Comparison of ENCODE assay signal across 8 cellular contexts in genomic region chr20:57390604-57391438, GRCh38. TPM values are rescaled to one million over a fixed set of nuclear protein-coding genes. Genes with fewer than 3 reads are reported as not detected.
DNase-seq lines count a peak whose midpoint lies in the region; ATAC-seq and TF ChIP-seq lines count a peak whose summit lies in the region.

TSS of gene RBM38 (plus strand) at chr20:57391396. CDS start at chr20:57391582, 186 bp downstream.

- dilution Hi-C loops in mammary epithelial cell (cut with HindIII; ENCODE audit: low sequenced_read_pairs), result no loop called here

- H2AFZ ChIP-seq in HCT116 (ENCODE audit: low read depth, low read length, poor library complexity, severe bottlenecking) (peak within 1 kb of the TSS; percentile 5), mammary epithelial cell (ENCODE audit: low read depth, low read length) (peak within 1 kb of the TSS; percentile 82)

- CTCF ChIA-PET in HCT116 (lab: Charles Lee) (interaction anchor here (0.6 to 1.4 kb wide), 5 partner anchors 9 to 108 kb away, joined by 3 to 4 read pairs (median 3); no protein-coding TSS in a partner anchor), mammary epithelial cell (lab: Charles Lee; ENCODE audit: low non-redundant PET) (interaction anchor here (1.4 kb wide), 1 partner anchor 82 kb away, joined by 3 read pairs; no protein-coding TSS in a partner anchor)

- no peaks in the 10 kb centered on the region for H3K9me3 Mint-ChIP-seq in immature natural killer cell

- no peaks in the 10 kb centered on the region for H3K9me3 ChIP-seq in HCT116 (ENCODE audit: control insufficient read depth in 1 of 2, insufficient read depth in 1 of 2, low read depth in 1 of 2, low read length in 2 of 2)
- no peaks in the 10 kb centered on the region for H3K9me3 ChIP-seq in mammary epithelial cell (replicated peaks; ENCODE audit: insufficient read depth, low read length)
- H3K9me3 ChIP-seq in spleen, result no peaks in the 10 kb centered on the region

- H3K27me3 Mint-ChIP-seq in immature natural killer cell (ENCODE audit: low read depth in 3 of 3), result peaks cover 44 to 73% (median 55%) of the 10 kb centered on the region in 3 donors

- 73% methylated on average over 17 of the region's 78 CpGs for WGBS in mammary epithelial cell (ENCODE audit: low coverage, missing lambda C conversion rate)
- WGBS in spleen, 5 donors, result 15 to 24% (median 19%) methylated on average over 41 to 78 of the region's 78 CpGs

- H3K36me3 ChIP-seq in HCT116 (ENCODE audit: control insufficient read depth in 1 of 2, insufficient read depth in 2 of 2, low read length in 2 of 2) (peaks cover 18% of the 10 kb centered on the region in 2 experiments; a peak in 3 of 4 replicates), mammary epithelial cell (ENCODE audit: insufficient read depth, low read length) (no peaks in the 10 kb centered on the region), spleen (peaks cover 0 to 30% (median 26%) of the 10 kb centered on the region in 6 donors)

- H3K79me2 ChIP-seq in HCT116 (ENCODE audit: insufficient read depth, low read length) (peaks cover 39% of the 10 kb centered on the region), mammary epithelial cell (ENCODE audit: insufficient read depth, low read length) (no peaks in the 10 kb centered on the region)

- RAD21 ChIA-PET in HCT116 (lab: Charles Lee; ENCODE audit: low non-redundant PET in 1 of 2, low total read pairs in 2 of 2, uncharacterized antibody in 2 of 2, unreplicated experiment in 2 of 2), result interaction anchor here in 1 of 2 experiments (0.6 kb wide), 1 partner anchor 147 kb away, joined by 3 read pairs; no protein-coding TSS in a partner anchor

- peak within 1 kb of the TSS; percentile 84 for H3K4me3 ChIP-seq in GM08714 (ENCODE audit: low read length)
- peak within 1 kb of the TSS; percentile 66 to 77 for H3K4me3 ChIP-seq in HCT116 (replicated peaks in 1 of 2; ENCODE audit: low read depth in 1 of 2, low read length in 2 of 2)
- H3K4me3 ChIP-seq in mammary epithelial cell (replicated peaks in 1 of 3; ENCODE audit: insufficient read depth in 1 of 3, low read depth in 2 of 3, low read length in 3 of 3), result peak within 1 kb of the TSS; percentile 68 to 80 (median 73)
- peak within 1 kb of the TSS; percentile 64 to 94 (median 76) for H3K4me3 ChIP-seq in spleen

- peak within 1 kb of the TSS; percentile 90 for H3K4me2 ChIP-seq in HCT116 (ENCODE audit: low read length)
- H3K4me2 ChIP-seq in mammary epithelial cell (ENCODE audit: insufficient read depth, low read depth, low read length), result peak within 1 kb of the TSS; percentile 84

- H3K27ac Mint-ChIP-seq in immature natural killer cell, result peak within 1 kb of the TSS; percentile 97 to 100 (median 100)

- H4K20me1 ChIP-seq in HCT116 (ENCODE audit: insufficient read depth) (no peaks in the 10 kb centered on the region), mammary epithelial cell (ENCODE audit: insufficient read depth, low read length) (no peaks in the 10 kb centered on the region)

- H3K9me2 ChIP-seq in HCT116 (ENCODE audit: insufficient read depth), result no peaks in the 10 kb centered on the region

- no TSS peak for BruUV-seq in HCT116 (replicated peaks; lab: Mats Ljungman, UMichigan)
- BruUV-seq in mammary epithelial cell (replicated peaks; lab: Mats Ljungman, UMichigan), result no TSS peak

- H3K4me1 ChIP-seq in HCT116 (ENCODE audit: control insufficient read depth in 1 of 2, insufficient read depth in 2 of 2, low read length in 2 of 2), result peaks cover 24 to 38% of the 10 kb centered on the region in 2 experiments
- peaks cover 35% of the 10 kb centered on the region for H3K4me1 ChIP-seq in mammary epithelial cell (ENCODE audit: insufficient read depth, low read length)
- peaks cover 43 to 81% (median 63%) of the 10 kb centered on the region in 6 donors for H3K4me1 ChIP-seq in spleen

- H3K9ac ChIP-seq in HCT116 (ENCODE audit: low read length) (peak within 1 kb of the TSS; percentile 74), mammary epithelial cell (ENCODE audit: insufficient read depth, low read length) (peak within 1 kb of the TSS; percentile 43)

- H3K27me3 ChIP-seq in HCT116 (ENCODE audit: insufficient read depth, low read length), result no peaks in the 10 kb centered on the region
- no peaks in the 10 kb centered on the region for H3K27me3 ChIP-seq in mammary epithelial cell (ENCODE audit: insufficient read depth, low read length)
- no peaks in the 10 kb centered on the region for H3K27me3 ChIP-seq in spleen (replicated peaks in 1 of 7)

- TF ChIP-seq RAD21 in HCT116 (IDR thresholded peaks at IDR 0.05; ENCODE audit: low read depth), result no peak

- intact Hi-C loops in HCT116 (cut with micrococcal nuclease), result no loop called here
- intact Hi-C loops in mammary epithelial cell (cut with micrococcal nuclease), result loop anchor here (10.0 kb wide), 1 partner anchor 304 kb away; no protein-coding TSS in a partner anchor
- intact Hi-C loops in spleen (cut with DNase I; ENCODE audit: low total_unique reads), result no loop called here

- peak; percentile 19 for DNase-seq in HCT116 (ENCODE audit: low read depth, low spot score)
- DNase-seq in NCI-H1048 (lab: John Stamatoyannopoulos, UW), result peak; percentile 62
- DNase-seq in mammary epithelial cell, result peak; percentile 34
- DNase-seq in immature natural killer cell, result peak in 2 of 3 donors; percentile 60 to 66
- peak; percentile 95 for DNase-seq in spleen
- no peak for DNase-seq in inferior parietal cortex (ENCODE audit: extremely low spot score)

- in situ Hi-C loops in mammary epithelial cell (cut with MboI; ENCODE audit: low sequenced_read_pairs in 2 of 2), result loop anchor here in 1 of 2 donors (25.0 kb wide), 1 partner anchor 821 kb away; no protein-coding TSS in a partner anchor

- POLR2A ChIA-PET in HCT116 (lab: Charles Lee), result interaction anchor here (0.9 kb wide), 1 partner anchor 25 kb away, joined by 3 read pairs; no protein-coding TSS in a partner anchor

- H3K4me1 Mint-ChIP-seq in immature natural killer cell, result peaks cover 45 to 52% of the 10 kb centered on the region in 2 donors

- H3K27ac ChIP-seq in HCT116 (ENCODE audit: low read depth, low read length) (peak within 1 kb of the TSS; percentile 83), VCaP (peak within 1 kb of the TSS; percentile 82), mammary epithelial cell (ENCODE audit: insufficient read depth, low read depth, low read length) (no peak within 1 kb of the TSS), spleen (peak within 1 kb of the TSS; percentile 80 to 98 (median 92))

- H3K4me3 Mint-ChIP-seq in immature natural killer cell, result peak within 1 kb of the TSS; percentile 90 to 99 (median 96)

- peaks cover 6 to 22% (median 11%) of the 10 kb centered on the region in 3 donors for H3K36me3 Mint-ChIP-seq in immature natural killer cell

- TF ChIP-seq POLR2A in HCT116 (IDR thresholded peaks at IDR 0.05; ENCODE audit: borderline replicate concordance, extremely low read depth, insufficient read depth, insufficient read length), result no peak
- no peak for TF ChIP-seq POLR2A in spleen (IDR thresholded peaks at IDR 0.05)

- TF ChIP-seq CTCF in HCT116 (IDR thresholded peaks at IDR 0.05 in 2 of 3, conservative IDR thresholded peaks at IDR 0.05 in 1 of 3; ENCODE audit: borderline replicate concordance in 1 of 3, insufficient read depth in 1 of 3, low read depth in 2 of 3, low read length in 2 of 3) (no peak), VCaP (conservative IDR thresholded peaks at IDR 0.05) (no peak), mammary epithelial cell (conservative IDR thresholded peaks at IDR 0.05 in 1 of 2, IDR thresholded peaks at IDR 0.05 in 1 of 2; ENCODE audit: extremely low read depth in 1 of 2, insufficient read depth in 1 of 2, low read depth in 1 of 2, low read length in 2 of 2) (no peak), spleen (IDR thresholded peaks at IDR 0.05 in 8 of 11, conservative IDR thresholded peaks at IDR 0.05 in 3 of 11) (peak in 1 of 11 experiments; percentile 4)

- ATAC-seq in HCT116, result peak; percentile 85

TF ChIP-seq in HCT116, 20 proteins besides CTCF, POLR2A, EP300 and RAD21 (continues in another document):
- TF ChIP-seq MAX (IDR thresholded peaks at IDR 0.05) (0 out of 2 replicates have a peak, but pooled peaks have one; percentile 27), POLR2AphosphoS5 (IDR thresholded peaks at IDR 0.05; ENCODE audit: low read depth, low read length) (no peak; the same call in 1 of the 2 replicates), ELF1 (IDR thresholded peaks at IDR 0.05; ENCODE audit: borderline replicate concordance, low read depth) (no peak), FOSL1 (IDR thresholded peaks at IDR 0.05; ENCODE audit: low read depth) (no peak), JUND (IDR thresholded peaks at IDR 0.05) (no peak), REST (IDR thresholded peaks at IDR 0.05; ENCODE audit: low read depth) (no peak)

RNA-seq across cellular contexts. Expression of gene RBM38, which starts in this region (rescaled TPM):
- total RNA-seq in HCT116 (2021; ENCODE audit: unreplicated experiment), result 36.2 TPM
- 33.1 and 35.2 TPM in 2 replicates for polyA plus RNA-seq in HCT116 (2012)
- 10 to 100 TPM; 16.2 to 21.2 TPM for total RNA-seq in mammary epithelial cell
- polyA plus RNA-seq in mammary epithelial cell, result 15.4 TPM
- polyA minus RNA-seq in mammary epithelial cell, result 5.9 TPM
- polyA plus RNA-seq in immature natural killer cell, result 10 to 100 TPM; 43.6 to 89.1 (median 80.4) TPM
- 100 to 1,000 TPM in 1 of 7 donors, 10 to 100 TPM in 6; 49.2 to 120 (median 61.6) TPM for total RNA-seq in spleen
- 10 to 100 TPM; 48.6 to 87.8 (median 81.2) TPM for polyA plus RNA-seq in spleen
